Comparison of ENCODE assay signal across 9 cellular contexts in genomic region chr12:122965356-122965755, GRCh38. TPM values are rescaled to one million over a fixed set of nuclear protein-coding genes. Genes with fewer than 3 reads are reported as not detected.
A peak's percentile ranks its signal among the peaks of the same experiment; 100 is the strongest.
DNase-seq lines count a peak whose midpoint lies in the region; ATAC-seq, FAIRE-seq and TF ChIP-seq lines count a peak whose summit lies in the region.
"Had no signal": no experiment of that assay in that cellular context is flagged by ENCODE, and none has a peak within 500 bp of the region (broad histone marks: within the 10 kb centered on the region; RNA-seq: fewer than 3 reads in every experiment).

No MANE protein-coding gene starts in this region.

- POLR2A ChIA-PET in A673 (lab: Charles Lee; ENCODE audit: low non-redundant PET) (interaction anchor here (0.6 kb wide), 1 partner anchor 491 kb away, joined by 18 read pairs; no protein-coding TSS in a partner anchor), K562 (lab: Yijun Ruan, JAX) (interaction anchor here (0.8 to 1.4 kb wide), 5 partner anchors 11 to 269 kb away, joined by 3 to 9 read pairs (median 3); no protein-coding TSS in a partner anchor)

- H3K9me3 ChIP-seq in A673 (ENCODE audit: low read depth, low read length, poor library complexity, severe bottlenecking) (no peaks in the 10 kb centered on the region), K562 (replicated peaks; ENCODE audit: control insufficient read depth, insufficient read depth, low read depth, low read length) (no peaks in the 10 kb centered on the region), muscle layer of colon (ENCODE audit: low read length) (no peaks in the 10 kb centered on the region)

- peak overlapping the region; percentile 84; the same call in 1 of the 2 replicates for H2AFZ ChIP-seq in K562 (ENCODE audit: low read depth, low read length)

- no peak for TF ChIP-seq RAD21 in K562 (CRISPR knock-in tag; conservative IDR thresholded peaks at IDR 0.05 in 1 of 2, IDR thresholded peaks at IDR 0.05 in 1 of 2)

- TF ChIP-seq CTCF in A673 (conservative IDR thresholded peaks at IDR 0.05; ENCODE audit: low read depth, low read length) (no peak), HFF-Myc (IDR thresholded peaks at IDR 0.05; ENCODE audit: low read depth, low read length, missing control alignments) (no peak), K562 (IDR thresholded peaks at IDR 0.05 in 2 of 3, conservative IDR thresholded peaks at IDR 0.05 in 1 of 3; ENCODE audit: insufficient read depth in 2 of 3, low read depth in 1 of 3, low read length in 3 of 3) (no peak)

- in situ Hi-C loops in K562 (cut with MboI), result no loop called here

- peak overlapping the region; percentile 44 to 91; a peak in 3 of 4 replicates for H3K9ac ChIP-seq in K562 (ENCODE audit: insufficient read depth in 1 of 2, low read depth in 2 of 2, low read length in 2 of 2)
- no peak overlapping the region for H3K9ac ChIP-seq in muscle layer of colon (ENCODE audit: low read length)

- no peak overlapping the region for H3K27ac ChIP-seq in A673 (ENCODE audit: low read depth, low read length, poor library complexity, severe bottlenecking)
- H3K27ac ChIP-seq in K562 (ENCODE audit: extremely low read depth, low read depth, low read length), result peak overlapping the region; percentile 58; the same call in 1 of the 3 replicates
- H3K27ac ChIP-seq in muscle layer of colon (ENCODE audit: low read depth, low read length), result peak overlapping the region; percentile 4

- CTCF ChIA-PET in A673 (lab: Charles Lee) (no interaction called here), K562 (lab: Yijun Ruan, JAX; ENCODE audit: low intra/inter-chr PET ratio) (no interaction called here)

- DNase-seq in A673 (ENCODE audit: low spot score) (no peak), HFF-Myc (ENCODE audit: extremely low read depth, low read depth) (no peak), K562 (ENCODE audit: extremely low read depth in 1 of 4, low spot score in 3 of 4) (peak in 1 of 4 experiments; percentile 38), NCI-H1048 (lab: John Stamatoyannopoulos, UW) (no peak), epidermal melanocyte (ENCODE audit: insufficient read length, low spot score) (no peak), HuH-7 (ENCODE audit: low spot score) (no peak), HPDE6-E6E7 (ENCODE audit: extremely low spot score) (no peak)
- DNase-seq: T-helper 9 cell had no signal

- peak; percentile 39 for ATAC-seq in K562

- peaks cover 11% of the 10 kb centered on the region for H3K79me2 ChIP-seq in K562 (ENCODE audit: control insufficient read depth, insufficient read depth, low read length)

- peak overlapping the region; percentile 58 for H3K4me3 ChIP-seq in A673 (ENCODE audit: low read depth, low read length, poor library complexity, severe bottlenecking)
- H3K4me3 ChIP-seq in HFF-Myc (replicated peaks; ENCODE audit: low read depth, low read length), result peak overlapping the region; percentile 73
- H3K4me3 ChIP-seq in K562, result peak overlapping the region; percentile 50
- H3K4me3 ChIP-seq in muscle layer of colon (ENCODE audit: low read depth in 1 of 2, low read length in 2 of 2), result peak overlapping the region; percentile 21 to 61

- H3K27me3 ChIP-seq in A673 (replicated peaks; ENCODE audit: insufficient read depth, low read depth, low read length, poor library complexity) (no peaks in the 10 kb centered on the region), K562 (ENCODE audit: control insufficient read depth in 2 of 2, insufficient read depth in 2 of 2, low read length in 2 of 2) (no peaks in the 10 kb centered on the region), muscle layer of colon (ENCODE audit: control insufficient read depth in 1 of 2, insufficient read depth in 2 of 2, low read length in 2 of 2) (no peaks in the 10 kb centered on the region)

- intact Hi-C loops in A673 (cut with micrococcal nuclease; ENCODE audit: unreplicated experiment), result loop anchor here (5.0 kb wide), 1 partner anchor 267 kb away; the partner anchor contains the start of genes MPHOSPH9 and MTRFR
- intact Hi-C loops in K562 (cut with micrococcal nuclease), result no loop called here

- H3K9me1 ChIP-seq in K562 (ENCODE audit: control insufficient read depth, insufficient read depth, low read length), result peaks cover 6% of the 10 kb centered on the region

- BruUV-seq in A673 (replicated peaks; lab: Mats Ljungman, UMichigan) (no TSS peak), K562 (replicated peaks; lab: Mats Ljungman, UMichigan) (no TSS peak)

- H3K36me3 ChIP-seq in A673 (ENCODE audit: insufficient read depth, low read length, poor library complexity, severe bottlenecking) (no peaks in the 10 kb centered on the region), K562 (ENCODE audit: control insufficient read depth, insufficient read depth, low read length) (peaks cover under 1% of the 10 kb centered on the region; the same call in 1 of the 3 replicates), muscle layer of colon (ENCODE audit: insufficient read depth, low read length) (no peaks in the 10 kb centered on the region)

- H3K4me1 ChIP-seq in A673 (ENCODE audit: insufficient read depth, low read length, poor library complexity, severe bottlenecking) (peaks cover 12% of the 10 kb centered on the region), K562 (replicated peaks in 1 of 2; ENCODE audit: control insufficient read depth in 2 of 2, insufficient read depth in 2 of 2, low read length in 2 of 2) (peaks cover 33 to 50% of the 10 kb centered on the region in 2 experiments), muscle layer of colon (ENCODE audit: insufficient read depth, low read length) (peaks cover 15% of the 10 kb centered on the region)

- FAIRE-seq in K562 (lab: Jason Lieb, UNC), result no peak

- 36% methylated on average over 9 of the region's 11 CpGs for WGBS in K562 (ENCODE audit: insufficient coverage, low coverage, missing lambda C conversion rate)

- no peaks in the 10 kb centered on the region; the same call in 1 of the 2 replicates for H4K20me1 ChIP-seq in K562 (replicated peaks; ENCODE audit: control insufficient read depth, insufficient read depth, low read length)

- no peak for TF ChIP-seq POLR2A in K562 (conservative IDR thresholded peaks at IDR 0.05)

- TF ChIP-seq EP300 in K562 (IDR thresholded peaks at IDR 0.05; ENCODE audit: low read length), result no peak

- H3K4me2 ChIP-seq in K562 (ENCODE audit: insufficient read depth, low read length), result peak overlapping the region; percentile 78

RNA-seq across cellular contexts. Expression of gene ABCB9, which starts 0.9 kb away (rescaled TPM):
- total RNA-seq in A673 (2021) (8.9 and 10.6 TPM in 2 replicates), K562 (2014; rRNA removed) (9.6 and 10.5 TPM in 2 replicates), K562 (2014; rRNA removed; fragmentation: Illumina TruSeq; extraction: Trizol) (3.9 and 4.3 TPM in 2 replicates), K562 (2015; rRNA removed; fragmentation: Illumina TruSeq; extraction: Trizol) (6.2 and 6.5 TPM in 2 replicates), K562 (2021) (12.0 and 12.6 TPM in 2 replicates)
- 28.0 and 68.9 TPM in 2 replicates for total RNA-seq in K562 (2011; cell fraction: chromatin; rRNA removed; ENCODE audit: low replicate concordance)
- 41.1 and 52.0 TPM in 2 replicates for total RNA-seq in K562 (2011; cell fraction: nucleolus; rRNA removed)
- 34.1 and 35.2 TPM in 2 replicates for total RNA-seq in K562 (2011; cell fraction: nucleoplasm; rRNA removed)
- polyA plus RNA-seq in K562 (2011; rRNA removed) (6.3 and 6.5 TPM in 2 replicates), K562 (2014; fragmentation: Illumina TruSeq; extraction: Trizol) (4.2 and 5.7 TPM in 2 replicates), K562 (2014; fragmentation: Nextera tagmentation; extraction: Ambion mirVana) (under 1 TPM; 0.20 to 0.31 TPM), K562 (2014; rRNA removed) (7.6 and 7.9 TPM in 2 replicates)
- polyA plus RNA-seq in K562 (2011; cell fraction: cytosol; rRNA removed), result 5.8 and 12.1 TPM in 2 replicates
- polyA plus RNA-seq in K562 (2011; cell fraction: nucleus; rRNA removed), result 10.8 and 22.9 TPM in 2 replicates
- polyA plus RNA-seq in K562 (2012), result 5.0 and 6.9 TPM in 2 replicates
- polyA minus RNA-seq in K562 (2011; rRNA and poly(A)+ RNA removed), result 8.5 and 9.6 TPM in 2 replicates
- polyA minus RNA-seq in K562 (2011; cell fraction: cytosol; rRNA and poly(A)+ RNA removed), result 6.6 and 9.7 TPM in 2 replicates
- polyA minus RNA-seq in K562 (2011; cell fraction: nucleus; rRNA and poly(A)+ RNA removed), result 13.3 and 14.7 TPM in 2 replicates

RNA-seq across cellular contexts. Expression of gene OGFOD2, which starts 9.7 kb away (rescaled TPM):
- total RNA-seq in A673 (2021), result 18.2 and 22.2 TPM in 2 replicates
- total RNA-seq in K562 (2011; cell fraction: chromatin; rRNA removed; ENCODE audit: low replicate concordance), result 71.5 and 173 TPM in 2 replicates
- total RNA-seq in K562 (2011; cell fraction: nucleolus; rRNA removed), result 98.1 and 99.0 TPM in 2 replicates
- total RNA-seq in K562 (2011; cell fraction: nucleoplasm; rRNA removed), result 61.3 and 107 TPM in 2 replicates
- 39.0 and 40.3 TPM in 2 replicates for total RNA-seq in K562 (2014; rRNA removed)
- total RNA-seq in K562 (2014; rRNA removed; fragmentation: Illumina TruSeq; extraction: Trizol), result 5.9 and 6.4 TPM in 2 replicates
- total RNA-seq in K562 (2015; rRNA removed; fragmentation: Illumina TruSeq; extraction: Trizol), result 18.5 and 21.4 TPM in 2 replicates
- 51.7 and 63.0 TPM in 2 replicates for total RNA-seq in K562 (2021)
- polyA plus RNA-seq in K562 (2011; rRNA removed), result 27.6 and 38.3 TPM in 2 replicates
- 40.5 and 99.8 TPM in 2 replicates for polyA plus RNA-seq in K562 (2011; cell fraction: cytosol; rRNA removed)
- polyA plus RNA-seq in K562 (2011; cell fraction: nucleus; rRNA removed), result 261 and 270 TPM in 2 replicates
- 24.6 and 74.9 TPM in 2 replicates for polyA plus RNA-seq in K562 (2012)
- polyA plus RNA-seq in K562 (2014; fragmentation: Illumina TruSeq; extraction: Trizol), result 13.5 and 29.6 TPM in 2 replicates
- 1 to 10 TPM; 1.4 to 3.8 TPM for polyA plus RNA-seq in K562 (2014; fragmentation: Nextera tagmentation; extraction: Ambion mirVana)
- polyA plus RNA-seq in K562 (2014; rRNA removed), result 86.0 and 111 TPM in 2 replicates
- polyA minus RNA-seq in K562 (2011; rRNA and poly(A)+ RNA removed), result 15.9 and 19.8 TPM in 2 replicates
- polyA minus RNA-seq in K562 (2011; cell fraction: cytosol; rRNA and poly(A)+ RNA removed), result 16.9 and 19.2 TPM in 2 replicates
- polyA minus RNA-seq in K562 (2011; cell fraction: nucleus; rRNA and poly(A)+ RNA removed), result 54.3 and 67.5 TPM in 2 replicates

RNA-seq across cellular contexts. Expression of gene ARL6IP4, which starts 15.1 kb away (rescaled TPM):
- total RNA-seq in A673 (2021) (180 and 189 TPM in 2 replicates), K562 (2014; rRNA removed) (224 and 280 TPM in 2 replicates), K562 (2014; rRNA removed; fragmentation: Illumina TruSeq; extraction: Trizol) (78.1 and 91.2 TPM in 2 replicates), K562 (2015; rRNA removed; fragmentation: Illumina TruSeq; extraction: Trizol) (171 and 180 TPM in 2 replicates), K562 (2021) (164 and 167 TPM in 2 replicates)
- 69.3 and 160 TPM in 2 replicates for total RNA-seq in K562 (2011; cell fraction: chromatin; rRNA removed; ENCODE audit: low replicate concordance)
- 133 and 147 TPM in 2 replicates for total RNA-seq in K562 (2011; cell fraction: nucleolus; rRNA removed)
- 86.5 and 106 TPM in 2 replicates for total RNA-seq in K562 (2011; cell fraction: nucleoplasm; rRNA removed)
- polyA plus RNA-seq in K562 (2011; rRNA removed) (128 and 132 TPM in 2 replicates), K562 (2014; fragmentation: Illumina TruSeq; extraction: Trizol) (151 and 170 TPM in 2 replicates), K562 (2014; fragmentation: Nextera tagmentation; extraction: Ambion mirVana) (1 to 10 TPM; 2.4 to 4.8 TPM), K562 (2014; rRNA removed) (242 and 255 TPM in 2 replicates)
- polyA plus RNA-seq in K562 (2011; cell fraction: cytosol; rRNA removed), result 110 and 136 TPM in 2 replicates
- 328 and 373 TPM in 2 replicates for polyA plus RNA-seq in K562 (2011; cell fraction: nucleus; rRNA removed)
- polyA plus RNA-seq in K562 (2012), result 163 and 245 TPM in 2 replicates
- 33.8 and 41.5 TPM in 2 replicates for polyA minus RNA-seq in K562 (2011; rRNA and poly(A)+ RNA removed)
- polyA minus RNA-seq in K562 (2011; cell fraction: cytosol; rRNA and poly(A)+ RNA removed), result 34.7 and 36.8 TPM in 2 replicates
- 21.8 and 31.0 TPM in 2 replicates for polyA minus RNA-seq in K562 (2011; cell fraction: nucleus; rRNA and poly(A)+ RNA removed)
